In the genomic region with DNA sequence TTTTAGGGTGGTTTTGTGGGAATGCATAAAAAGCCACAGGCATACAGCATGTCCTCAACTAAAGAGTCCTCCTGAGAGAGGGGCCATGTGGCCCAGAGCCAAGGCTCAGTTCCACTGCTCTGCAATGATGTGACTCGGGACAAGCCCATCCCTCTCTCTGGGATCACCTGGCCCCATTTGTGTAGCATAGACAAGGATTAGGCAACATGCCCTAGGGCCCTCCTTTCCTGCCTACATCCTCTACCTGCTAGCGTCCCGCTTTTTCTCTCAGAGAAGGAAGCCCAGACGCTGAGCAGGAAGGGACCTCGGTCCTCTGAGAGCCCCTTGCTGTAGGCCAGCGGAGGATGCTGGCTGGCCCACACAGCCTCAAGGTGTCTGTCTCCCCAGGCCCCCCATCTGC, we compare ENCODE assay signal across 2 cellular contexts.
TF ChIP-seq lines count a peak whose summit lies in the region.

No MANE protein-coding gene starts in this region.

TF ChIP-seq in liver, 16 proteins besides CTCF, POLR2A, EP300 and RAD21 (continued from another document):
- TF ChIP-seq, protein P1, sequence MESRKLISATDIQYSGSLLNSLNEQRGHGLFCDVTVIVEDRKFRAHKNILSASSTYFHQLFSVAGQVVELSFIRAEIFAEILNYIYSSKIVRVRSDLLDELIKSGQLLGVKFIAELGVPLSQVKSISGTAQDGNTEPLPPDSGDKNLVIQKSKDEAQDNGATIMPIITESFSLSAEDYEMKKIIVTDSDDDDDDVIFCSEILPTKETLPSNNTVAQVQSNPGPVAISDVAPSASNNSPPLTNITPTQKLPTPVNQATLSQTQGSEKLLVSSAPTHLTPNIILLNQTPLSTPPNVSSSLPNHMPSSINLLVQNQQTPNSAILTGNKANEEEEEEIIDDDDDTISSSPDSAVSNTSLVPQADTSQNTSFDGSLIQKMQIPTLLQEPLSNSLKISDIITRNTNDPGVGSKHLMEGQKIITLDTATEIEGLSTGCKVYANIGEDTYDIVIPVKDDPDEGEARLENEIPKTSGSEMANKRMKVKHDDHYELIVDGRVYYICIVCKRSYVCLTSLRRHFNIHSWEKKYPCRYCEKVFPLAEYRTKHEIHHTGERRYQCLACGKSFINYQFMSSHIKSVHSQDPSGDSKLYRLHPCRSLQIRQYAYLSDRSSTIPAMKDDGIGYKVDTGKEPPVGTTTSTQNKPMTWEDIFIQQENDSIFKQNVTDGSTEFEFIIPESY (IDR thresholded peaks at IDR 0.05) = no peak
- no peak for TF ChIP-seq GABPA (IDR thresholded peaks at IDR 0.05 in 1 of 2, conservative IDR thresholded peaks at IDR 0.05 in 1 of 2)
- TF ChIP-seq SP1 (IDR thresholded peaks at IDR 0.05) = no peak
- no peak for TF ChIP-seq HNF4G (IDR thresholded peaks at IDR 0.05)
- TF ChIP-seq RXRA (IDR thresholded peaks at IDR 0.05) = no peak
- TF ChIP-seq TAF1 (conservative IDR thresholded peaks at IDR 0.05) = no peak
- no peak for TF ChIP-seq FOXA2 (IDR thresholded peaks at IDR 0.05)
- TF ChIP-seq FOXA1 (IDR thresholded peaks at IDR 0.05) = no peak

TF ChIP-seq in HepG2, 621 proteins besides CTCF, POLR2A, EP300 and RAD21:
- TF ChIP-seq, protein P2, sequence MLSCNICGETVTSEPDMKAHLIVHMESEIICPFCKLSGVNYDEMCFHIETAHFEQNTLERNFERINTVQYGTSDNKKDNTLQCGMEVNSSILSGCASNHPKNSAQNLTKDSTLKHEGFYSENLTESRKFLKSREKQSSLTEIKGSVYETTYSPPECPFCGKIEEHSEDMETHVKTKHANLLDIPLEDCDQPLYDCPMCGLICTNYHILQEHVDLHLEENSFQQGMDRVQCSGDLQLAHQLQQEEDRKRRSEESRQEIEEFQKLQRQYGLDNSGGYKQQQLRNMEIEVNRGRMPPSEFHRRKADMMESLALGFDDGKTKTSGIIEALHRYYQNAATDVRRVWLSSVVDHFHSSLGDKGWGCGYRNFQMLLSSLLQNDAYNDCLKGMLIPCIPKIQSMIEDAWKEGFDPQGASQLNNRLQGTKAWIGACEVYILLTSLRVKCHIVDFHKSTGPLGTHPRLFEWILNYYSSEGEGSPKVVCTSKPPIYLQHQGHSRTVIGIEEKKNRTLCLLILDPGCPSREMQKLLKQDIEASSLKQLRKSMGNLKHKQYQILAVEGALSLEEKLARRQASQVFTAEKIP (CRISPR knock-in tag; IDR thresholded peaks at IDR 0.05; ENCODE audit: borderline replicate concordance) = no peak
- TF ChIP-seq HMG20A (CRISPR knock-in tag; IDR thresholded peaks at IDR 0.05; ENCODE audit: borderline replicate concordance) (no peak), ZNF124 (CRISPR knock-in tag; IDR thresholded peaks at IDR 0.05) (no peak), KLF11 (CRISPR knock-in tag; IDR thresholded peaks at IDR 0.05) (no peak)
- TF ChIP-seq, protein P3, sequence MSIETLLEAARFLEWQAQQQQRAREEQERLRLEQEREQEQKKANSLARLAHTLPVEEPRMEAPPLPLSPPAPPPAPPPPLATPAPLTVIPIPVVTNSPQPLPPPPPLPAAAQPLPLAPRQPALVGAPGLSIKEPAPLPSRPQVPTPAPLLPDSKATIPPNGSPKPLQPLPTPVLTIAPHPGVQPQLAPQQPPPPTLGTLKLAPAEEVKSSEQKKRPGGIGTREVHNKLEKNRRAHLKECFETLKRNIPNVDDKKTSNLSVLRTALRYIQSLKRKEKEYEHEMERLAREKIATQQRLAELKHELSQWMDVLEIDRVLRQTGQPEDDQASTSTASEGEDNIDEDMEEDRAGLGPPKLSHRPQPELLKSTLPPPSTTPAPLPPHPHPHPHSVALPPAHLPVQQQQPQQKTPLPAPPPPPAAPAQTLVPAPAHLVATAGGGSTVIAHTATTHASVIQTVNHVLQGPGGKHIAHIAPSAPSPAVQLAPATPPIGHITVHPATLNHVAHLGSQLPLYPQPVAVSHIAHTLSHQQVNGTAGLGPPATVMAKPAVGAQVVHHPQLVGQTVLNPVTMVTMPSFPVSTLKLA (IDR thresholded peaks at IDR 0.05) = no peak
